Comparison of ENCODE assay signal across 8 cellular contexts in genomic region chr11:2380396-2380795, GRCh38. TPM values are rescaled to one million over a fixed set of nuclear protein-coding genes. Genes with fewer than 3 reads are reported as not detected.
A peak's percentile ranks its signal among the peaks of the same experiment; 100 is the strongest.
DNase-seq lines count a peak whose midpoint lies in the region; ATAC-seq and TF ChIP-seq lines count a peak whose summit lies in the region.

No MANE protein-coding gene starts in this region.

- no peak for TF ChIP-seq CTCF in upper lobe of left lung (IDR thresholded peaks at IDR 0.05)

- no peaks in the 10 kb centered on the region for H3K27me3 ChIP-seq in mucosa of stomach (ENCODE audit: control insufficient read depth, insufficient read depth, low read length)
- H3K27me3 ChIP-seq in upper lobe of left lung: no peaks in the 10 kb centered on the region

- H3K27me3 Mint-ChIP-seq in activated naive CD8-positive, alpha-beta T cell: no peaks in the 10 kb centered on the region
- H3K27me3 Mint-ChIP-seq in activated naive CD8-positive, alpha-beta T cell treated with anti-CD3 and anti-CD28 coated beads for 36 hours: no peaks in the 10 kb centered on the region
- no peaks in the 10 kb centered on the region for H3K27me3 Mint-ChIP-seq in central memory CD8-positive, alpha-beta T cell

- H3K27ac ChIP-seq in upper lobe of left lung: peak overlapping the region; percentile 98 to 99 (median 98)

- TF ChIP-seq POLR2A in upper lobe of left lung (IDR thresholded peaks at IDR 0.05): no peak

- H3K4me3 ChIP-seq in mucosa of stomach (ENCODE audit: low read length) (no peak overlapping the region), upper lobe of left lung (peak overlapping the region in 3 of 4 donors; percentile 88 to 96 (median 91))

- WGBS in upper lobe of left lung, 2 donors: 62 to 67% methylated on average over 6 to 11 of the region's 13 CpGs

- H3K9me3 Mint-ChIP-seq in activated naive CD8-positive, alpha-beta T cell (ENCODE audit: low read depth): no peaks in the 10 kb centered on the region
- H3K9me3 Mint-ChIP-seq in activated naive CD8-positive, alpha-beta T cell treated with anti-CD3 and anti-CD28 coated beads for 36 hours: no peaks in the 10 kb centered on the region
- H3K9me3 Mint-ChIP-seq in central memory CD8-positive, alpha-beta T cell: no peaks in the 10 kb centered on the region

- no peak for TF ChIP-seq EP300 in upper lobe of left lung (IDR thresholded peaks at IDR 0.05)

- H3K4me1 ChIP-seq in mucosa of stomach (ENCODE audit: control insufficient read depth, insufficient read depth, low read length) (peaks cover 78% of the 10 kb centered on the region), upper lobe of left lung (peaks cover 68 to 90% (median 81%) of the 10 kb centered on the region in 4 donors)

- H3K9me3 ChIP-seq in mucosa of stomach (ENCODE audit: control insufficient read depth, low read length) (no peaks in the 10 kb centered on the region), upper lobe of left lung (no peaks in the 10 kb centered on the region)

- H3K36me3 Mint-ChIP-seq in activated naive CD8-positive, alpha-beta T cell: no peaks in the 10 kb centered on the region
- peaks cover 6% of the 10 kb centered on the region for H3K36me3 Mint-ChIP-seq in activated naive CD8-positive, alpha-beta T cell treated with anti-CD3 and anti-CD28 coated beads for 36 hours
- peaks cover 45% of the 10 kb centered on the region for H3K36me3 Mint-ChIP-seq in central memory CD8-positive, alpha-beta T cell (ENCODE audit: insufficient read depth)

- peak overlapping the region; percentile 25 for H3K9ac ChIP-seq in mucosa of stomach (ENCODE audit: low read length)

- no peak for ATAC-seq in central memory CD8-positive, alpha-beta T cell (replicated peaks; ENCODE audit: extremely low read depth, poor library complexity, severe bottlenecking)
- no peak for ATAC-seq in upper lobe of left lung (ENCODE audit: low FRiP score in 2 of 2)
- no peak for ATAC-seq in GM18909 (IDR thresholded peaks at IDR 0.05; ENCODE audit: poor library complexity, unreplicated experiment)

- no peak for DNase-seq in activated naive CD8-positive, alpha-beta T cell treated with anti-CD3 and anti-CD28 coated beads for 36 hours
- no peak for DNase-seq in central memory CD8-positive, alpha-beta T cell (ENCODE audit: low spot score in 2 of 2)
- DNase-seq in upper lobe of left lung: peak in 1 of 2 donors; percentile 77
- DNase-seq in nucleus accumbens (lab: John Stamatoyannopoulos, UW): no peak
- no peak for DNase-seq in NCI-H524 (lab: John Stamatoyannopoulos, UW)

- H3K36me3 ChIP-seq in mucosa of stomach (ENCODE audit: control insufficient read depth, insufficient read depth, low read length) (no peaks in the 10 kb centered on the region), upper lobe of left lung (peaks cover 0 to 10% (median 1%) of the 10 kb centered on the region in 4 donors)

- peaks cover 34% of the 10 kb centered on the region for H3K4me1 Mint-ChIP-seq in activated naive CD8-positive, alpha-beta T cell (ENCODE audit: low read depth)
- H3K4me1 Mint-ChIP-seq in activated naive CD8-positive, alpha-beta T cell treated with anti-CD3 and anti-CD28 coated beads for 36 hours: peaks cover 19% of the 10 kb centered on the region
- H3K4me1 Mint-ChIP-seq in central memory CD8-positive, alpha-beta T cell: peaks cover 64% of the 10 kb centered on the region

- no peak overlapping the region for H3K27ac Mint-ChIP-seq in activated naive CD8-positive, alpha-beta T cell
- no peak overlapping the region for H3K27ac Mint-ChIP-seq in activated naive CD8-positive, alpha-beta T cell treated with anti-CD3 and anti-CD28 coated beads for 36 hours
- H3K27ac Mint-ChIP-seq in central memory CD8-positive, alpha-beta T cell (ENCODE audit: low read depth): peak overlapping the region; percentile 84

- H3K4me3 Mint-ChIP-seq in activated naive CD8-positive, alpha-beta T cell: peak overlapping the region; percentile 23
- no peak overlapping the region for H3K4me3 Mint-ChIP-seq in activated naive CD8-positive, alpha-beta T cell treated with anti-CD3 and anti-CD28 coated beads for 36 hours
- peak overlapping the region; percentile 87 for H3K4me3 Mint-ChIP-seq in central memory CD8-positive, alpha-beta T cell

RNA-seq across cellular contexts. Expression of gene CD81, which starts 3.3 kb away (rescaled TPM):
- total RNA-seq in activated naive CD8-positive, alpha-beta T cell treated with anti-CD3 and anti-CD28 coated beads for 36 hours: 100 to 1,000 TPM; 132 to 134 TPM
- total RNA-seq in upper lobe of left lung: 1,000 to 10,000 TPM in 1 of 6 donors, 100 to 1,000 TPM in 5; 398 to 1,053 (median 787) TPM

RNA-seq across cellular contexts. Expression of gene TSSC4, which starts 20.2 kb away (rescaled TPM):
- 10 to 100 TPM; 46.9 to 54.2 TPM for total RNA-seq in activated naive CD8-positive, alpha-beta T cell treated with anti-CD3 and anti-CD28 coated beads for 36 hours
- 10 to 100 TPM; 28.9 to 69.4 (median 50.3) TPM for total RNA-seq in upper lobe of left lung
